In the genomic region with DNA sequence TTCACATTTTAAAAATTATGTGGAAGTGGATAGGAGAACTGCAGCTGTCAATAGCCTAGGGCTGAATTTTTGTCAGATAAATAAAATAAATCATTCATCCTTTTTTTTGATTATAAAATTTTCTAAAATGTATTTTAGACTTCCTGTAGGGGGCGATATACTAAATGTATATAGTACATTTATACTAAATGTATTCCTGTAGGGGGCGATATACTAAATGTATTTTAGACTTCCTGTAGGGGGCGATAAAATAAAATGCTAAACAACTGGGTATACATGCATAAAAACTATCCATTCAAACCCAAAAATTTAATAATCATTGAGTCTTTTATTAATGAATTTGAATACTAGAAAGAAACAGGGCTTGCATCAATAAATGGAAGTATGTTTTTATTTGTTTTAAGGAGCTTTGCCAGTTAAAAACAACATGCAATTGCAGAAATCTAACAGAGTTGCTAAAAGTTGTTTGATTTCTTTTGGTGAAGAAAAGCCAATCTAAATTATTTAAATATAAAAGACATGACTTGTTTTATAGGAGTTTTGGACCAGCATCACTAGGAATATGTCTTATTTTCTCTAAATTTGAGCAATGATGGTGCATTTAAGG, we compare ENCODE assay signal across 9 cellular contexts. TPM values are rescaled to one million over a fixed set of nuclear protein-coding genes. Genes with fewer than 3 reads are reported as not detected.
A peak's percentile ranks its signal among the peaks of the same experiment; 100 is the strongest.
DNase-seq lines count a peak whose midpoint lies in the region; ATAC-seq and TF ChIP-seq lines count a peak whose summit lies in the region.
"Had no signal": no experiment of that assay in that cellular context is flagged by ENCODE, and none has a peak within 500 bp of the region (broad histone marks: within the 10 kb centered on the region; RNA-seq: fewer than 3 reads in every experiment).

No MANE protein-coding gene starts in this region.

- H3K27ac Mint-ChIP-seq in neural progenitor cell, result no peak overlapping the region

- H3K36me3 ChIP-seq in GM06990 (ENCODE audit: control insufficient read depth, insufficient read depth, low read length) (no peaks in the 10 kb centered on the region), neural progenitor cell (no peaks in the 10 kb centered on the region)

- H3K4me3 ChIP-seq in GM06990 (replicated peaks; ENCODE audit: low read depth, low read length) (no peak overlapping the region), choroid plexus epithelial cell (ENCODE audit: low read depth, low read length) (no peak overlapping the region), neural progenitor cell (no peak overlapping the region)

- peak; percentile 90 for TF ChIP-seq CTCF in GM06990 (IDR thresholded peaks at IDR 0.05; ENCODE audit: insufficient read depth, low read length, poor library complexity, severe bottlenecking)
- peak; percentile 79 for TF ChIP-seq CTCF in choroid plexus epithelial cell (conservative IDR thresholded peaks at IDR 0.05; ENCODE audit: low read depth, low read length)
- peak; percentile 99 for TF ChIP-seq CTCF in neural progenitor cell (IDR thresholded peaks at IDR 0.05)

- DNase-seq in GM06990 (ENCODE audit: extremely low read depth, insufficient read length), result no peak
- DNase-seq in NCI-H748 treated with DMSO at 0.1 percent for 48 hours (lab: John Stamatoyannopoulos, UW), result peak; percentile 17
- DNase-seq in choroid plexus epithelial cell (ENCODE audit: low read depth), result peak; percentile 56
- DNase-seq in neural progenitor cell (ENCODE audit: low spot score), result peak; percentile 81
- DNase-seq in GM19238 (ENCODE audit: insufficient read length, low spot score), result no peak
- no peak for DNase-seq in A172 (ENCODE audit: low spot score)
- no peak for DNase-seq in retina

- peaks cover 2% of the 10 kb centered on the region for H3K27me3 Mint-ChIP-seq in neural progenitor cell (ENCODE audit: insufficient read depth, low read depth)

- H3K9me3 ChIP-seq in neural progenitor cell (ENCODE audit: low read depth), result no peaks in the 10 kb centered on the region

- peaks cover 2% of the 10 kb centered on the region for H3K36me3 Mint-ChIP-seq in neural progenitor cell

- H3K4me1 ChIP-seq in neural progenitor cell, result peaks cover 14% of the 10 kb centered on the region

- H3K27ac ChIP-seq in neural progenitor cell, result no peak overlapping the region

- no peak overlapping the region for H3K4me2 ChIP-seq in neural progenitor cell

- H3K9me3 Mint-ChIP-seq in neural progenitor cell, result no peaks in the 10 kb centered on the region

- no peaks in the 10 kb centered on the region for H4K20me1 ChIP-seq in neural progenitor cell (ENCODE audit: low read depth)

- no peaks in the 10 kb centered on the region for H3K79me2 ChIP-seq in neural progenitor cell (ENCODE audit: low read depth)

- no peak overlapping the region for H3K9ac ChIP-seq in neural progenitor cell

- H3K27me3 ChIP-seq in GM06990 (replicated peaks; ENCODE audit: control insufficient read depth, insufficient read depth, low read length) (no peaks in the 10 kb centered on the region), neural progenitor cell (no peaks in the 10 kb centered on the region)

- no peak overlapping the region for H2AFZ ChIP-seq in neural progenitor cell (replicated peaks)

- no peak overlapping the region for H3K4me3 Mint-ChIP-seq in neural progenitor cell

- peak; percentile 55 for ATAC-seq in HG02938 (IDR thresholded peaks at IDR 0.05; ENCODE audit: unreplicated experiment)

- H3F3A ChIP-seq in neural progenitor cell (ENCODE audit: low read depth), result peaks cover 17% of the 10 kb centered on the region

- peaks cover 18% of the 10 kb centered on the region for H3K4me1 Mint-ChIP-seq in neural progenitor cell

RNA-seq across cellular contexts. Expression of a gene that starts 31.4 kb away (rescaled TPM):
- total RNA-seq in neural progenitor cell (ENCODE audit: low replicate concordance), result not detected in 2 replicates
- total RNA-seq in A172 (2014; rRNA removed; shearing (Covaris generic)), result not detected in 2 replicates
- total RNA-seq: T-helper 2 cell treated with Interferon-gamma antibody and Interleukin-4, amounts not matched to agents 100 ng/mL and 5 ng/mL, for 36 hours had no signal

RNA-seq across cellular contexts. Expression of a gene that starts 46.8 kb away (rescaled TPM):
- total RNA-seq in neural progenitor cell (ENCODE audit: low replicate concordance), result not detected in 2 replicates
- not detected in 2 replicates for total RNA-seq in A172 (2014; rRNA removed; shearing (Covaris generic))
- total RNA-seq: T-helper 2 cell treated with Interferon-gamma antibody and Interleukin-4, amounts not matched to agents 100 ng/mL and 5 ng/mL, for 36 hours had no signal

Comparison
In these comparisons a context has a peak if more than half of its experiments do, and no peak if none do; other contexts are left out.
1. DNase-seq: peak in NCI-H748 treated with DMSO at 0.1 percent for 48 hours (single experiment), choroid plexus epithelial cell (single experiment) and neural progenitor cell (single experiment); none in GM06990 (single experiment), GM19238 (single experiment), A172 (single experiment) and retina (single experiment).
2. Peak in every context shown above with its lines, with median percentiles within 50 percentile points of each other: CTCF ChIP-seq.